In the genomic region with DNA sequence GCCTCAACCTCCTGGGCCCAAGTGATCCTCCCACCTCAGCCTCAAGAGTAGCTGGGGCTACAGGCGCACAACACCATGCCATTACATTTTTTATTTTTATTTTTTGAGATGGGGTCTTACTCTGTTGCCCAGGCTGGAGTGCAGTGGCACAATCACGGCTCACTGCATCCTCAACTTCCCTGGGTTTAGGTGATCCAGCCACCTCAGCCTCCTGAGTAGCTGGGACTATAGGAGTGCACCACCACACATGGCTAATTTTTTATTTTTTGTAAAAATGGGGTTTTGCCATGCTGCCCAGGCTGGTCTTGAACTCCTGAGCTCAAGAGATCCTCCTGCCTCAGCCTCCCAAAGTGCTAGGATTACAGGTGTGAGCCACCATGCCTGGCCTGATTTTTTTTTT, we compare ENCODE assay signal across 6 cellular contexts.
A peak's percentile ranks its signal among the peaks of the same experiment; 100 is the strongest.
DNase-seq lines count a peak whose midpoint lies in the region; ATAC-seq and TF ChIP-seq lines count a peak whose summit lies in the region.
"Not testable (repeated sequence)": the region's sequence is repeated elsewhere in the genome, so short reads cannot be mapped to it uniquely, and the experiment has no call there.

No MANE protein-coding gene starts in this region.

- H3K9me3 ChIP-seq in IMR-90 (ENCODE audit: control insufficient read depth, insufficient read depth, low read length); hepatocyte (ENCODE audit: low read depth); trophoblast cell (ENCODE audit: insufficient read depth, low read depth, low read length): not testable (repeated sequence)

- not testable (repeated sequence) for TF ChIP-seq CTCF in IMR-90 (conservative IDR thresholded peaks at IDR 0.05; ENCODE audit: low read depth, low read length); WTC11 (IDR thresholded peaks at IDR 0.05); hepatocyte (IDR thresholded peaks at IDR 0.05; ENCODE audit: poor library complexity); natural killer cell (IDR thresholded peaks at IDR 0.05)

- ATAC-seq in IMR-90 (ENCODE audit: low read depth); WTC11; central memory CD8-positive, alpha-beta T cell (replicated peaks; ENCODE audit: extremely low read depth, poor library complexity, severe bottlenecking); natural killer cell: not testable (repeated sequence)

- H4K5ac ChIP-seq in IMR-90 (ENCODE audit: low read depth, low read length): not testable (repeated sequence)

- H3K27ac Mint-ChIP-seq in WTC11: not testable (repeated sequence)
- H3K27ac Mint-ChIP-seq in central memory CD8-positive, alpha-beta T cell (ENCODE audit: low read depth): peak overlapping the region; percentile 6
- peak overlapping the region; percentile 59 to 75 for H3K27ac Mint-ChIP-seq in natural killer cell

- H3K79me1 ChIP-seq in IMR-90 (ENCODE audit: low read depth in 1 of 2, low read length in 2 of 2): peaks cover 11 to 58% of the 10 kb centered on the region in 2 experiments; a peak in 2 of 4 replicates
- not testable (repeated sequence) for H3K79me1 ChIP-seq in trophoblast cell (ENCODE audit: low read length)

- TF ChIP-seq RAD21 in IMR-90 (IDR thresholded peaks at IDR 0.05; ENCODE audit: low read length): not testable (repeated sequence)

- H4K12ac ChIP-seq in trophoblast cell (ENCODE audit: low read depth, low read length): peak overlapping the region; percentile 54

- WGBS in IMR-90 (ENCODE audit: extremely low coverage in 2 of 2, insufficient read length in 1 of 2), 2 experiments: no CpG with 5 or more reads among the region's 2 CpGs
- 100% methylated on average over 2 of the region's 2 CpGs for WGBS in hepatocyte (ENCODE audit: low lambda C conversion rate, missing lambda C conversion rate)
- no CpG with 5 or more reads among the region's 2 CpGs for WGBS in trophoblast cell (ENCODE audit: extremely low coverage, insufficient coverage, insufficient read length)

- in situ Hi-C loops in IMR-90 (cut with MboI; ENCODE audit: low sequenced_read_pairs): not testable (repeated sequence)

- H2BK120ac ChIP-seq in IMR-90 (ENCODE audit: low read depth, low read length); trophoblast cell (ENCODE audit: insufficient read depth, low read length, poor library complexity): not testable (repeated sequence)

- POLR2A ChIA-PET in IMR-90 (lab: Charles Lee; ENCODE audit: unreplicated experiment); WTC11 (lab: Charles Lee): not testable (repeated sequence)

- H3K79me2 ChIP-seq in hepatocyte: peaks cover 76% of the 10 kb centered on the region
- H3K79me2 ChIP-seq in trophoblast cell (ENCODE audit: control insufficient read depth, insufficient read depth, low read length, poor library complexity): not testable (repeated sequence)

- not testable (repeated sequence) for H3K23ac ChIP-seq in IMR-90 (ENCODE audit: low read depth, low read length); trophoblast cell (ENCODE audit: low read length)

- H3K36me3 Mint-ChIP-seq in WTC11 (peaks cover 34% of the 10 kb centered on the region), natural killer cell (peaks cover 14% of the 10 kb centered on the region)
- peaks cover 13% of the 10 kb centered on the region for H3K36me3 Mint-ChIP-seq in central memory CD8-positive, alpha-beta T cell (ENCODE audit: insufficient read depth)

- not testable (repeated sequence) for H3K27me3 Mint-ChIP-seq in WTC11 (ENCODE audit: low read depth); central memory CD8-positive, alpha-beta T cell; natural killer cell (ENCODE audit: low read depth in 2 of 2)

- not testable (repeated sequence) for DNase-seq in IMR-90; WTC11 (ENCODE audit: low spot score); central memory CD8-positive, alpha-beta T cell (ENCODE audit: low spot score in 2 of 2); hepatocyte (ENCODE audit: low spot score); natural killer cell; trophoblast cell

- H2BK12ac ChIP-seq in trophoblast cell (ENCODE audit: low read length): not testable (repeated sequence)

- not testable (repeated sequence) for H3K4ac ChIP-seq in IMR-90 (ENCODE audit: low read depth, low read length); trophoblast cell (ENCODE audit: low read depth, low read length)

- H4K20me1 ChIP-seq in IMR-90 (ENCODE audit: insufficient read depth, low read length): peaks cover 78% of the 10 kb centered on the region
- not testable (repeated sequence) for H4K20me1 ChIP-seq in hepatocyte (ENCODE audit: insufficient read depth, poor library complexity, severe bottlenecking)

- H3K9me3 Mint-ChIP-seq in WTC11; central memory CD8-positive, alpha-beta T cell; natural killer cell: not testable (repeated sequence)

- H3K4me1 Mint-ChIP-seq in WTC11: peaks cover 11% of the 10 kb centered on the region
- H3K4me1 Mint-ChIP-seq in central memory CD8-positive, alpha-beta T cell: peaks cover 34% of the 10 kb centered on the region
- H3K4me1 Mint-ChIP-seq in natural killer cell: peaks cover 38 to 42% of the 10 kb centered on the region in 2 donors

- H2BK15ac ChIP-seq in IMR-90 (ENCODE audit: low read depth, low read length): not testable (repeated sequence)

- not testable (repeated sequence) for H3K4me2 ChIP-seq in IMR-90 (ENCODE audit: low read depth, low read length); hepatocyte; trophoblast cell (ENCODE audit: low read length)

- not testable (repeated sequence) for TF ChIP-seq POLR2A in IMR-90 (IDR thresholded peaks at IDR 0.05; ENCODE audit: low read depth, low read length)

- not testable (repeated sequence) for H3K27me3 ChIP-seq in IMR-90 (ENCODE audit: control insufficient read depth, insufficient read depth, low read length); hepatocyte; trophoblast cell (ENCODE audit: insufficient read depth, low read length)

- not testable (repeated sequence) for H2BK5ac ChIP-seq in IMR-90 (ENCODE audit: low read depth, low read length, poor library complexity, severe bottlenecking); trophoblast cell (ENCODE audit: low read depth, low read length, poor library complexity)

- H3K9ac ChIP-seq in IMR-90 (ENCODE audit: low read depth, low read length); trophoblast cell (ENCODE audit: low read length): not testable (repeated sequence)

- H3K4me1 ChIP-seq in IMR-90 (ENCODE audit: control insufficient read depth, insufficient read depth, low read length); hepatocyte (ENCODE audit: insufficient read depth); trophoblast cell (ENCODE audit: control insufficient read depth in 1 of 2, insufficient read depth in 2 of 2, low read length in 2 of 2): not testable (repeated sequence)

- H3K4me3 ChIP-seq in IMR-90 (ENCODE audit: insufficient read depth, low read depth, low read length); hepatocyte; trophoblast cell (ENCODE audit: low read depth, low read length): not testable (repeated sequence)

- not testable (repeated sequence) for H3K9me2 ChIP-seq in hepatocyte (replicated peaks; ENCODE audit: insufficient read depth)

- H3K56ac ChIP-seq in IMR-90 (ENCODE audit: extremely low read depth, insufficient read depth, low read length): not testable (repeated sequence)

- not testable (repeated sequence) for H3K18ac ChIP-seq in IMR-90 (ENCODE audit: low read depth, low read length); trophoblast cell (ENCODE audit: low read length)

- H2AFZ ChIP-seq in IMR-90 (replicated peaks; ENCODE audit: low read length, poor library complexity); hepatocyte; trophoblast cell (ENCODE audit: insufficient read depth, low read length, poor library complexity): not testable (repeated sequence)

- not testable (repeated sequence) for H2AK9ac ChIP-seq in IMR-90 (replicated peaks; ENCODE audit: low read depth, low read length, poor library complexity)

- BruUV-seq in IMR-90 (replicated peaks; lab: Mats Ljungman, UMichigan): not testable (repeated sequence)

- H3K27ac ChIP-seq in IMR-90 (ENCODE audit: insufficient read depth, low read length) (peak overlapping the region; percentile 42; the same call in 1 of the 2 replicates), hepatocyte (peak overlapping the region; percentile 1)
- H3K27ac ChIP-seq in trophoblast cell (ENCODE audit: low read depth, low read length): not testable (repeated sequence)

- intact Hi-C loops in IMR-90 (cut with micrococcal nuclease); natural killer cell (cut with micrococcal nuclease): not testable (repeated sequence)

- not testable (repeated sequence) for H4K8ac ChIP-seq in IMR-90 (ENCODE audit: low read depth in 2 of 2, low read length in 2 of 2); trophoblast cell (ENCODE audit: low read depth, low read length)

- not testable (repeated sequence) for H2AK5ac ChIP-seq in IMR-90 (ENCODE audit: low read depth, low read length); trophoblast cell (ENCODE audit: low read length)

- H3K9me1 ChIP-seq in IMR-90 (ENCODE audit: insufficient read depth, low read length): peaks cover 14% of the 10 kb centered on the region

- H3K36me3 ChIP-seq in IMR-90 (ENCODE audit: control insufficient read depth, insufficient read depth, low read length): peaks cover 26% of the 10 kb centered on the region
- not testable (repeated sequence) for H3K36me3 ChIP-seq in hepatocyte (replicated peaks; ENCODE audit: insufficient read depth, low read depth)
- peaks cover 11 to 13% of the 10 kb centered on the region in 2 experiments for H3K36me3 ChIP-seq in trophoblast cell (ENCODE audit: control insufficient read depth in 1 of 2, insufficient read depth in 2 of 2, low read length in 2 of 2)

- CTCF ChIA-PET in IMR-90 (lab: Yijun Ruan, JAX); WTC11 (lab: Charles Lee): not testable (repeated sequence)

- dilution Hi-C loops in IMR-90 (cut with HindIII; ENCODE audit: low sequenced_read_pairs, unreplicated experiment): not testable (repeated sequence)

- H3K4me3 Mint-ChIP-seq in WTC11; central memory CD8-positive, alpha-beta T cell; natural killer cell: not testable (repeated sequence)

- not testable (repeated sequence) for H3K14ac ChIP-seq in IMR-90 (replicated peaks; ENCODE audit: low read depth, low read length); trophoblast cell (ENCODE audit: low read length)

- H4K91ac ChIP-seq in IMR-90 (ENCODE audit: insufficient read depth, low read depth, low read length); trophoblast cell (ENCODE audit: low read depth, low read length): not testable (repeated sequence)

- not testable (repeated sequence) for H2BK20ac ChIP-seq in IMR-90 (ENCODE audit: low read depth, low read length)
